Comparison of ENCODE assay signal across 17 cellular contexts in the genomic region with DNA sequence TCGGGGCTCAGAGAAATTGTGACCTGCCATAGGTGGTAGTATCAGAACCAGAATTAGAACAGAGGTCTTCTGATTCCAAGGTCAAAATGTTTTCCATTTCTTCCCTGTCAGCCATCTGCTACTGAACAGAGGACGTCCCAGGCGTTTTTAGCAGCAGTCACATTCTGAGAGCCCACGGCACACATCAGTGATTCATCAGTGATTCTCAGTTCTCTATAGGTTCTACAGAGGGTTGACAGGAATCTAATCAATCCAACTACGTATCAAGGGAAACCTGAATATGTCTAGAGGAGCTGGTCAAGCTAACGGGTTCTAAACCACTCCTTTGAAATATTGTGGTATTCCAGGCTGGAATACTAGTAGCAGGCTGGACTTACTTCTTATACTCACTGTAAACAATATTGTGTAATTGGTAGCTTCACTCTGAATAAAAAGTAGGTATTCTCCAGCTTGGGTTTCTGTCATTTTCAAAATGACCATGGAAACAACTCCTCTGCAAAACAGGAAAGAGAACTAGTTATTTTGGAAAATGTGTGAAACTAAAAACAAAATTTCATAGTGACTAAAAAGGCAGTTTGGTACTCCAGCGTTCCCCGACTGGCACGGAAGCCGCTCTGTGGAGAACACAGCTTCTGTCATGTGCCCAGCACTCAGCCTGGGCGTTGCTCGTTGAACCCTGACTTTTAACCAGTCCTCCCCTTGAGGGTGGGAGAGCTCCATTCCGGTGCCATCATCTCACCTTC. TPM values are rescaled to one million over a fixed set of nuclear protein-coding genes. Genes with fewer than 3 reads are reported as not detected.
DNase-seq lines count a peak whose midpoint lies in the region; ATAC-seq and TF ChIP-seq lines count a peak whose summit lies in the region.
"Had no signal": no experiment of that assay in that cellular context is flagged by ENCODE, and none has a peak within 500 bp of the region (broad histone marks: within the 10 kb centered on the region; RNA-seq: fewer than 3 reads in every experiment).

No MANE protein-coding gene starts in this region.

- H3K9me3 Mint-ChIP-seq in activated CD4-positive, alpha-beta T cell treated with anti-CD3 and anti-CD28 coated beads for 36 hours (ENCODE audit: low read depth): no peaks in the 10 kb centered on the region
- H3K9me3 Mint-ChIP-seq in activated naive CD8-positive, alpha-beta T cell treated with anti-CD3 and anti-CD28 coated beads, Interleukin-2, amount 50 U/mL, for 24 hours: no peaks in the 10 kb centered on the region

- no peaks in the 10 kb centered on the region for H3K4me1 Mint-ChIP-seq in activated CD4-positive, alpha-beta T cell treated with anti-CD3 and anti-CD28 coated beads for 36 hours
- peaks cover 9% of the 10 kb centered on the region for H3K4me1 Mint-ChIP-seq in activated naive CD8-positive, alpha-beta T cell treated with anti-CD3 and anti-CD28 coated beads, Interleukin-2, amount 50 U/mL, for 24 hours

- ATAC-seq in GM19372 (IDR thresholded peaks at IDR 0.05; ENCODE audit: low read depth, unreplicated experiment) (peak; percentile 72), HG02763 (IDR thresholded peaks at IDR 0.05; ENCODE audit: unreplicated experiment) (peak; percentile 55), HG03521 (IDR thresholded peaks at IDR 0.05; ENCODE audit: unreplicated experiment) (peak; percentile 72)
- no peak for ATAC-seq in activated CD4-positive, alpha-beta T cell treated with anti-CD3 and anti-CD28 coated beads for 36 hours
- ATAC-seq in activated naive CD8-positive, alpha-beta T cell treated with anti-CD3 and anti-CD28 coated beads, Interleukin-2, amount 50 U/mL, for 24 hours: no peak
- ATAC-seq: body of pancreas, PC-3 had no signal

- H3K27me3 ChIP-seq in prostate gland (replicated peaks; ENCODE audit: insufficient read depth): peaks cover 3% of the 10 kb centered on the region
- peaks cover 13% of the 10 kb centered on the region for H3K27me3 ChIP-seq in transverse colon
- H3K27me3 ChIP-seq: body of pancreas had no signal

- H3K4me1 ChIP-seq in prostate gland (replicated peaks): no peaks in the 10 kb centered on the region
- H3K4me1 ChIP-seq in transverse colon: no peaks in the 10 kb centered on the region
- H3K4me1 ChIP-seq: body of pancreas had no signal

- CTCF ChIA-PET in activated CD4-positive, alpha-beta T cell treated with anti-CD3 and anti-CD28 coated beads for 36 hours (lab: Charles Lee): interaction anchor here (1.6 kb wide), 1 partner anchor 15 kb away, joined by 6 read pairs; no protein-coding TSS in a partner anchor

- H3K27ac ChIP-seq in prostate gland: no peak overlapping the region
- no peak overlapping the region for H3K27ac ChIP-seq in transverse colon
- H3K27ac ChIP-seq: body of pancreas had no signal

- TF ChIP-seq CTCF in GM12865 (IDR thresholded peaks at IDR 0.05; ENCODE audit: insufficient read depth, low read depth, low read length, missing control alignments) (no peak), prostate gland (IDR thresholded peaks at IDR 0.05) (no peak), transverse colon (IDR thresholded peaks at IDR 0.05) (no peak)

- POLR2A ChIA-PET in activated CD4-positive, alpha-beta T cell treated with anti-CD3 and anti-CD28 coated beads for 36 hours (lab: Charles Lee): no interaction called here

- no peak for TF ChIP-seq EP300 in transverse colon (IDR thresholded peaks at IDR 0.05; ENCODE audit: low read depth)

- DNase-seq in GM12865 (ENCODE audit: low read depth) (peak; percentile 79), prostate gland (ENCODE audit: low spot score) (no peak), transverse colon (no peak)
- no peak for DNase-seq in activated CD4-positive, alpha-beta T cell treated with anti-CD3 and anti-CD28 coated beads for 36 hours
- DNase-seq in activated naive CD8-positive, alpha-beta T cell treated with anti-CD3 and anti-CD28 coated beads, Interleukin-2, amount 50 U/mL, for 24 hours: no peak
- DNase-seq: activated CD4-positive, alpha-beta T cell treated with anti-CD3 and anti-CD28 coated beads for 1 hour; body of pancreas; DMS153; HCEC 1CT; NCI-H345; PC-3 had no signal

- 84% methylated on average over 13 of the region's 13 CpGs for WGBS in prostate gland
- 65 to 78% methylated on average over 10 to 13 of the region's 13 CpGs for WGBS in transverse colon (ENCODE audit: low coverage in 1 of 2), 2 donors

- no peak overlapping the region for H3K27ac Mint-ChIP-seq in activated CD4-positive, alpha-beta T cell treated with anti-CD3 and anti-CD28 coated beads for 36 hours
- no peak overlapping the region for H3K27ac Mint-ChIP-seq in activated naive CD8-positive, alpha-beta T cell treated with anti-CD3 and anti-CD28 coated beads, Interleukin-2, amount 50 U/mL, for 24 hours

- intact Hi-C loops in activated CD4-positive, alpha-beta T cell treated with anti-CD3 and anti-CD28 coated beads for 36 hours (cut with DNase I, micrococcal nuclease): loop anchor here in 1 of 2 experiments (5.0 kb wide), 1 partner anchor 580 kb away; no protein-coding TSS in a partner anchor
- intact Hi-C loops in prostate gland (cut with DNase I): no loop called here
- intact Hi-C loops in transverse colon (cut with DNase I; ENCODE audit: low total_unique reads): no loop called here

- H3K36me3 Mint-ChIP-seq in activated CD4-positive, alpha-beta T cell treated with anti-CD3 and anti-CD28 coated beads for 36 hours (ENCODE audit: low read depth): no peaks in the 10 kb centered on the region
- no peaks in the 10 kb centered on the region for H3K36me3 Mint-ChIP-seq in activated naive CD8-positive, alpha-beta T cell treated with anti-CD3 and anti-CD28 coated beads, Interleukin-2, amount 50 U/mL, for 24 hours (ENCODE audit: low read depth)

- H3K36me3 ChIP-seq in prostate gland: no peaks in the 10 kb centered on the region
- no peaks in the 10 kb centered on the region for H3K36me3 ChIP-seq in transverse colon

- TF ChIP-seq POLR2A in prostate gland (IDR thresholded peaks at IDR 0.05): no peak
- TF ChIP-seq POLR2A in transverse colon (IDR thresholded peaks at IDR 0.05): no peak

- H3K27me3 Mint-ChIP-seq in activated CD4-positive, alpha-beta T cell treated with anti-CD3 and anti-CD28 coated beads for 36 hours: peaks cover 19% of the 10 kb centered on the region
- H3K27me3 Mint-ChIP-seq in activated naive CD8-positive, alpha-beta T cell treated with anti-CD3 and anti-CD28 coated beads, Interleukin-2, amount 50 U/mL, for 24 hours: peaks cover 12% of the 10 kb centered on the region

- H3K4me3 Mint-ChIP-seq in activated CD4-positive, alpha-beta T cell treated with anti-CD3 and anti-CD28 coated beads for 36 hours: no peak overlapping the region
- H3K4me3 Mint-ChIP-seq in activated naive CD8-positive, alpha-beta T cell treated with anti-CD3 and anti-CD28 coated beads, Interleukin-2, amount 50 U/mL, for 24 hours: no peak overlapping the region

- H3K9me3 ChIP-seq in prostate gland: no peaks in the 10 kb centered on the region
- no peaks in the 10 kb centered on the region for H3K9me3 ChIP-seq in transverse colon
- H3K9me3 ChIP-seq: body of pancreas had no signal

- in situ Hi-C loops in transverse colon (cut with MboI; ENCODE audit: low pct_ligation_motif_present in 1 of 4, low pct_unique_long_range_greater_than_20kb in 1 of 4, low sequenced_read_pairs in 3 of 4): no loop called here

- H3K4me3 ChIP-seq in GM12865 (ENCODE audit: low read depth, low read length) (no peak overlapping the region), prostate gland (no peak overlapping the region), transverse colon (no peak overlapping the region)
- H3K4me3 ChIP-seq: body of pancreas had no signal

RNA-seq across cellular contexts. Expression of a gene that starts 43.2 kb away (rescaled TPM):
- under 1 TPM; 0.09 to 0.12 TPM for total RNA-seq in activated CD4-positive, alpha-beta T cell treated with anti-CD3 and anti-CD28 coated beads for 36 hours
- total RNA-seq in prostate gland (1 to 10 TPM in 1 of 2 donors, under 1 TPM in 1; 0.27 to 2.4 TPM), transverse colon (under 1 TPM in 2 of 4 donors, not detected in 2; 0.55 to 0.95 TPM)
- total RNA-seq: glomerular endothelial cell, HT-29, PC-3, pulmonary artery endothelial cell had no signal

Comparison
In these comparisons a context has a peak if more than half of its experiments do, and no peak if none do; other contexts are left out.
1. ATAC-seq: peak in GM19372 (single experiment), HG02763 (single experiment) and HG03521 (single experiment); none in activated CD4-positive, alpha-beta T cell treated with anti-CD3 and anti-CD28 coated beads for 36 hours (single experiment) and activated naive CD8-positive, alpha-beta T cell treated with anti-CD3 and anti-CD28 coated beads, Interleukin-2, amount 50 U/mL, for 24 hours (single experiment).